ENCODE assay signal across 1 cellular context in the genomic region with DNA sequence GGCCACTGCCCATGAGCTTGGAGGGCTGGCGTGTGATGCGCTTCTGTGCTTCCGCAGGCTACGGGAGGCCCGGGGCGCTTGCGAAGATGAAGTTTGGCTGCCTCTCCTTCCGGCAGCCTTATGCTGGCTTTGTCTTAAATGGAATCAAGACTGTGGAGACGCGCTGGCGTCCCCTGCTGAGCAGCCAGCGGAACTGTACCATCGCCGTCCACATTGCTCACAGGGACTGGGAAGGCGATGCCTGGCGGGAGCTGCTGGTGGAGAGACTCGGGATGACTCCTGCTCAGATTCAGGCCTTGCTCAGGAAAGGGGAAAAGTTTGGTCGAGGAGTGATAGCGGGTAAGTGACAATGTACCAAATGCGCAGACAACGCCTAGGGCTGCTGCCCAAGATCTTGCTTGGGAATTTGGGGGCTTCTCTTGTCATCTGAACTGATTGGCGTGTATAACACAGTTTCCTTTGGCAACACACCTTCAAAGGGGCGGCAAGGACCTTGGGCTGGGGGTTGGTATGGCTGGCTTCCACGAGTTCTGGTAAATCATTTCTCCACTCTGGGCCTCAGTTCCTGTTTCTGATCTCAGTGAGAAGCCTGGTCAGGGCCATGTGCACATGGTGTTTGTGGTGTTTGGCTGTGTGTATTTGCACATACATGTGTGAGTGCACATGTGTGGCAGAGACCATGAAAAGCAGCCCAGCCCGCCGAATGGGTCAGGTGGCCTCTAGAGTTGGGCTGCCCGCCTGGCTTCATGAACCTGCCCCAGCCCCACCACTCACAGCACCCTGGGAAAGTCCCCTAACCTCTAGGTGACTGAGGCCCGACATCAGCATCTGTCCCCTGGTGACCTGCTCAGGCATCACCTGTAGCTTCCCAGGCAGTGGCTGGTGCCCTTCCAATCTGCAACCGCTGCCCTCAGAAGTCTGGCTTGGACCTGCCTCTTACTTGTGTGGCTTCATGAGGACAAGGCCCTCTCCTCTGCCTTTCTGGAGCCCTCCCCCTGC.
TF ChIP-seq lines count a peak whose summit lies in the region.

No MANE protein-coding gene starts in this region.

TF ChIP-seq in K562, 482 proteins besides CTCF, POLR2A, EP300 and RAD21:
- TF ChIP-seq, protein P1, sequence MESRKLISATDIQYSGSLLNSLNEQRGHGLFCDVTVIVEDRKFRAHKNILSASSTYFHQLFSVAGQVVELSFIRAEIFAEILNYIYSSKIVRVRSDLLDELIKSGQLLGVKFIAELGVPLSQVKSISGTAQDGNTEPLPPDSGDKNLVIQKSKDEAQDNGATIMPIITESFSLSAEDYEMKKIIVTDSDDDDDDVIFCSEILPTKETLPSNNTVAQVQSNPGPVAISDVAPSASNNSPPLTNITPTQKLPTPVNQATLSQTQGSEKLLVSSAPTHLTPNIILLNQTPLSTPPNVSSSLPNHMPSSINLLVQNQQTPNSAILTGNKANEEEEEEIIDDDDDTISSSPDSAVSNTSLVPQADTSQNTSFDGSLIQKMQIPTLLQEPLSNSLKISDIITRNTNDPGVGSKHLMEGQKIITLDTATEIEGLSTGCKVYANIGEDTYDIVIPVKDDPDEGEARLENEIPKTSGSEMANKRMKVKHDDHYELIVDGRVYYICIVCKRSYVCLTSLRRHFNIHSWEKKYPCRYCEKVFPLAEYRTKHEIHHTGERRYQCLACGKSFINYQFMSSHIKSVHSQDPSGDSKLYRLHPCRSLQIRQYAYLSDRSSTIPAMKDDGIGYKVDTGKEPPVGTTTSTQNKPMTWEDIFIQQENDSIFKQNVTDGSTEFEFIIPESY (CRISPR knock-in tag; IDR thresholded peaks at IDR 0.05): peak; percentile 42; the same call in 1 of the 2 replicates
